1 cellular context compared by ENCODE assay signal in the genomic region with DNA sequence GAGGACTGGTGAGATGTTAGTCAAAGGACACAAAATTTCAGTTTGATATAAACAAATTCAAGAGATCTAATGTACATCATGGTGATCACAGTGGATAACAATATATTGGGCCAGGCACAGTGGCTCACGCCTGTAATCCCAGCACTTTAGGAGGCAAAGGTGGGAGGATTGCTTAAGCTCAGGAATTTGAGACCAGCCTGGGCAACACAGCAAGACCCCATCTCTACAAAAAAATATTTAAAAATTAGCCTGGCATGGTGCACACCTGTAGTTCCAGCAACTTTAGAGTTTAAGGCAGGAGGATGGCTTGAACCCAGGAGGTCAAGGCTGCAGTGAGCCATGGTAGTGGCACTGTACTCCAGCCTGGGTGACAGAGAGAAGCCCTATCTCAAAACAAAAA.
TF ChIP-seq lines count a peak whose summit lies in the region.

No MANE protein-coding gene starts in this region.

TF ChIP-seq in HepG2, 621 proteins besides CTCF, POLR2A, EP300 and RAD21:
- TF ChIP-seq ZNF674 (CRISPR knock-in tag; IDR thresholded peaks at IDR 0.05; ENCODE audit: low read depth) (no peak), ZNF121 (CRISPR knock-in tag; IDR thresholded peaks at IDR 0.05) (peak; percentile 64; the same call in 1 of the 2 replicates), ZNF891 (CRISPR knock-in tag; IDR thresholded peaks at IDR 0.05) (no peak)
TF ChIP-seq in HepG2: peak in this region for 1.
